Comparison of ENCODE assay signal across 22 cellular contexts in genomic region chr6:166852484-166852975, GRCh38.
DNase-seq lines count a peak whose midpoint lies in the region; ATAC-seq and TF ChIP-seq lines count a peak whose summit lies in the region.
"Had no signal": no experiment of that assay in that cellular context is flagged by ENCODE, and none has a peak within 500 bp of the region (broad histone marks: within the 10 kb centered on the region; RNA-seq: fewer than 3 reads in every experiment).

No MANE protein-coding gene starts in this region.

- ATAC-seq in GM21717 (IDR thresholded peaks at IDR 0.05; ENCODE audit: unreplicated experiment) = peak; percentile 62
- no peak for ATAC-seq in left colon
- ATAC-seq in aorta (ENCODE audit: low FRiP score) = no peak
- ATAC-seq: A549, gastroesophageal sphincter had no signal

- H3K4me3 ChIP-seq in prostate gland (no peak overlapping the region), aorta (ENCODE audit: low read length in 2 of 2) (no peak overlapping the region)
- H3K4me3 ChIP-seq: A549, cardiac muscle cell, gastroesophageal sphincter, ovary, PC-9, sigmoid colon, testis had no signal

- no peaks in the 10 kb centered on the region for H3K9me3 Mint-ChIP-seq in activated T-cell treated with anti-CD3 and anti-CD28 coated beads, Interleukin-2, amount 50 U/mL, for 24 hours
- no peaks in the 10 kb centered on the region for H3K9me3 Mint-ChIP-seq in T-helper 2 cell treated with Interferon-gamma antibody and Interleukin-4, amounts not matched to agents 5 μg/mL and 100 μg/mL, for 36 hours

- no peaks in the 10 kb centered on the region for H3K36me3 Mint-ChIP-seq in activated T-cell treated with anti-CD3 and anti-CD28 coated beads, Interleukin-2, amount 50 U/mL, for 24 hours (ENCODE audit: low read depth)
- H3K36me3 Mint-ChIP-seq in T-helper 2 cell treated with Interferon-gamma antibody and Interleukin-4, amounts not matched to agents 5 μg/mL and 100 μg/mL, for 36 hours (ENCODE audit: low read depth) = no peaks in the 10 kb centered on the region

- H3K27me3 Mint-ChIP-seq in activated T-cell treated with anti-CD3 and anti-CD28 coated beads, Interleukin-2, amount 50 U/mL, for 24 hours = no peaks in the 10 kb centered on the region
- H3K27me3 Mint-ChIP-seq in T-helper 2 cell treated with Interferon-gamma antibody and Interleukin-4, amounts not matched to agents 5 μg/mL and 100 μg/mL, for 36 hours (ENCODE audit: low read depth) = no peaks in the 10 kb centered on the region

- peak overlapping the region; percentile 69 for H3K27ac ChIP-seq in caudate nucleus (ENCODE audit: low read depth, low read length)
- H3K27ac ChIP-seq in prostate gland = peak overlapping the region in 1 of 2 donors; percentile 38
- H3K27ac ChIP-seq in aorta (ENCODE audit: low read depth in 1 of 2, low read length in 2 of 2) = no peak overlapping the region
- H3K27ac ChIP-seq: A549, cardiac muscle cell, gastroesophageal sphincter, ovary, PC-9, testis had no signal

- no peak overlapping the region for H3K4me3 Mint-ChIP-seq in activated T-cell treated with anti-CD3 and anti-CD28 coated beads, Interleukin-2, amount 50 U/mL, for 24 hours
- H3K4me3 Mint-ChIP-seq in T-helper 2 cell treated with Interferon-gamma antibody and Interleukin-4, amounts not matched to agents 5 μg/mL and 100 μg/mL, for 36 hours = no peak overlapping the region

- H3K36me3 ChIP-seq in prostate gland = no peaks in the 10 kb centered on the region
- no peaks in the 10 kb centered on the region for H3K36me3 ChIP-seq in aorta (ENCODE audit: control insufficient read depth in 1 of 2, insufficient read depth in 2 of 2, low read length in 1 of 2)
- H3K36me3 ChIP-seq: cardiac muscle cell, ovary, sigmoid colon had no signal

- TF ChIP-seq POLR2A in prostate gland (IDR thresholded peaks at IDR 0.05) = no peak

- peaks cover 6% of the 10 kb centered on the region for H3K4me1 Mint-ChIP-seq in activated T-cell treated with anti-CD3 and anti-CD28 coated beads, Interleukin-2, amount 50 U/mL, for 24 hours (ENCODE audit: low read depth)
- no peaks in the 10 kb centered on the region for H3K4me1 Mint-ChIP-seq in T-helper 2 cell treated with Interferon-gamma antibody and Interleukin-4, amounts not matched to agents 5 μg/mL and 100 μg/mL, for 36 hours (ENCODE audit: low read depth)

- H3K27ac Mint-ChIP-seq in activated T-cell treated with anti-CD3 and anti-CD28 coated beads, Interleukin-2, amount 50 U/mL, for 24 hours = no peak overlapping the region
- no peak overlapping the region for H3K27ac Mint-ChIP-seq in T-helper 2 cell treated with Interferon-gamma antibody and Interleukin-4, amounts not matched to agents 5 μg/mL and 100 μg/mL, for 36 hours

- 54% methylated on average over 16 of the region's 18 CpGs for WGBS in prostate gland
- WGBS in aorta, 2 donors = 76 to 80% methylated on average over 18 of the region's 18 CpGs

- intact Hi-C loops in prostate gland (cut with DNase I) (no loop called here), left colon (cut with DNase I, micrococcal nuclease) (no loop called here), aorta (cut with DNase I) (no loop called here)

- H3K9me3 ChIP-seq in prostate gland (no peaks in the 10 kb centered on the region), aorta (ENCODE audit: control insufficient read depth, low read length) (no peaks in the 10 kb centered on the region)
- H3K9me3 ChIP-seq: A549, gastroesophageal sphincter, ovary, sigmoid colon, testis had no signal

- H3K27me3 ChIP-seq in prostate gland (replicated peaks; ENCODE audit: insufficient read depth) = no peaks in the 10 kb centered on the region
- H3K27me3 ChIP-seq in aorta (ENCODE audit: control insufficient read depth in 1 of 2, insufficient read depth in 2 of 2, low read length in 1 of 2) = no peaks in the 10 kb centered on the region
- H3K27me3 ChIP-seq: cardiac muscle cell, gastroesophageal sphincter, ovary, sigmoid colon, testis had no signal

- no peaks in the 10 kb centered on the region for H3K4me1 ChIP-seq in prostate gland (replicated peaks)
- H3K4me1 ChIP-seq in aorta (ENCODE audit: control insufficient read depth in 1 of 2, insufficient read depth in 2 of 2, low read length in 2 of 2) = no peaks in the 10 kb centered on the region
- H3K4me1 ChIP-seq: A549, gastroesophageal sphincter, testis had no signal

- TF ChIP-seq CTCF in prostate gland (IDR thresholded peaks at IDR 0.05) = no peak

- peak; percentile 42 for DNase-seq in activated T-cell treated with anti-CD3 and anti-CD28 coated beads, Interleukin-2, amount 50 U/mL, for 24 hours
- DNase-seq in activated T-cell treated with anti-CD3 and anti-CD28 coated beads for 4 hours (no peak), caudate nucleus (lab: John Stamatoyannopoulos, UW) (no peak), prostate gland (ENCODE audit: low spot score) (peak; percentile 21), left colon (no peak), aorta (no peak)
- DNase-seq in T-helper 2 cell treated with Interferon-gamma antibody and Interleukin-4, amounts not matched to agents 5 μg/mL and 100 μg/mL, for 36 hours (ENCODE audit: low spot score) = no peak
- DNase-seq: effector CD4-positive, alpha-beta T cell; EL; KG1; mammary epithelial cell; MV-4-11; NCI-H1694 treated with DMSO at 0.1 percent for 48 hours; NCI-H82; ovary; PC-9; sigmoid colon; testis had no signal

Comparison
In these comparisons a context has a peak if more than half of its experiments do, and no peak if none do; other contexts are left out.
1. DNase-seq: peak in activated T-cell treated with anti-CD3 and anti-CD28 coated beads, Interleukin-2, amount 50 U/mL, for 24 hours (single experiment) and prostate gland (single experiment); none in activated T-cell treated with anti-CD3 and anti-CD28 coated beads for 4 hours (single experiment), caudate nucleus (0 of 61), T-helper 2 cell treated with Interferon-gamma antibody and Interleukin-4, amounts not matched to agents 5 μg/mL and 100 μg/mL, for 36 hours (single experiment), left colon (0 of 2) and aorta (0 of 2).